Comparison of ENCODE assay signal across 8 cellular contexts in the genomic region with DNA sequence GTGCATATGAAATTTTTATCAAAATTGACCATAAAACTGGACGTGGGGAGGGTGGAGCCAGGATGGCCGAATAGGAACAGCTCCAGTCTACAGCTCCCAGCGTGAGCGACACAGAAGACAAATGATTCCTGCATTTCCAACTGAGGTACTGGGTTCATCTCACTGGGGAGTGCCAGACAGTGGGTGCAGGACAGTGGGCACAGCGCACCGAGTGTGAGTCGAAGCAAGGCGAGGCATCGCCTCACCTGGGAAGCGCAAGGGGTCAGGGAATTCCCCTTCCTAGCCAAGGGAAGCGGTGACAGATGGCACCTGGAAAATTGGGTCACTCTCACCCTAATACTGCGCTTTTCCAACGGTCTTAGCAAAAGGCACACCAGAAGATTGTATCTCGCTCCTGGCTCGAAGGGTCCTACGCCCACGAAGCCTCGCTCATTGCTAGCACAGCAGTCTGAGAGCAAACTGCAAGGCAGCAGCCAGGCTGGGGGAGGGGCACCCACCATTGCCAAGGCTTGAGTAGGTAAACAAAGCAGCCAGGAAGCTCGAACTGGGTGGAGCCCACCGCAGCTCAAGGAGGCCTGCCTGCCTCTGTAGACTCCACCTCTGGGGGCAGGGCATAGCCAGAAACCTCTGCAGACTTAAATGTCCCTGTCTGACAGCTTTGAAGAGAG. TPM values are rescaled to one million over a fixed set of nuclear protein-coding genes. Genes with fewer than 3 reads are reported as not detected.
DNase-seq lines count a peak whose midpoint lies in the region; ATAC-seq and TF ChIP-seq lines count a peak whose summit lies in the region.
"Not testable (repeated sequence)": the region's sequence is repeated elsewhere in the genome, so short reads cannot be mapped to it uniquely, and the experiment has no call there.

No MANE protein-coding gene starts in this region.

- CTCF ChIA-PET in T-cell (lab: Charles Lee) = interaction anchor here (1.0 to 1.6 kb wide), 4 partner anchors 21 to 124 kb away, joined by 3 to 10 read pairs (median 3); a partner anchor contains a TSS

- peak overlapping the region; percentile 76 to 80 (median 79) for H3K4me3 Mint-ChIP-seq in T-cell
- peak overlapping the region in 3 of 5 experiments; percentile 18 to 69 (median 21) for H3K4me3 Mint-ChIP-seq in brain
- peak overlapping the region; percentile 49 for H3K4me3 Mint-ChIP-seq in stimulated activated naive CD8-positive, alpha-beta T cell treated with anti-CD3 and anti-CD28 coated beads, Interleukin-15, Interleukin-2, amounts not matched to agents 100 ng/mL and 50 ng/mL, for 24 hours

- H3K9ac ChIP-seq in ES-I3 (ENCODE audit: low read depth, low read length) = peak overlapping the region; percentile 53

- not testable (repeated sequence) for H3K27me3 Mint-ChIP-seq in T-cell; brain; stimulated activated naive CD8-positive, alpha-beta T cell treated with anti-CD3 and anti-CD28 coated beads, Interleukin-15, Interleukin-2, amounts not matched to agents 100 ng/mL and 50 ng/mL, for 24 hours

- not testable (repeated sequence) for TF ChIP-seq CTCF in brain (conservative IDR thresholded peaks at IDR 0.05); heart right ventricle (IDR thresholded peaks at IDR 0.05)

- DNase-seq in T-cell (peak; percentile 73 to 92 (median 86)), activated T-cell treated with anti-CD3 and anti-CD28 coated beads for 1 hour (ENCODE audit: low read depth) (peak; percentile 66), heart right ventricle (peak; percentile 69)
- peak; percentile 55 for DNase-seq in stimulated activated CD4-positive, alpha-beta T cell treated with anti-CD3 and anti-CD28 coated beads, Interleukin-15, amount 100 ng/mL, for 24 hours

- POLR2A ChIA-PET in T-cell (lab: Charles Lee) = interaction anchor here (0.6 to 2.3 kb wide), 3 partner anchors 22 to 124 kb away, joined by 3 to 8 read pairs (median 4); a partner anchor contains a TSS

- H3K27ac Mint-ChIP-seq in T-cell = peak overlapping the region; percentile 94 to 98
- peak overlapping the region in 4 of 5 experiments; percentile 11 to 43 (median 30) for H3K27ac Mint-ChIP-seq in brain
- peak overlapping the region; percentile 66 for H3K27ac Mint-ChIP-seq in stimulated activated naive CD8-positive, alpha-beta T cell treated with anti-CD3 and anti-CD28 coated beads, Interleukin-15, Interleukin-2, amounts not matched to agents 100 ng/mL and 50 ng/mL, for 24 hours

- not testable (repeated sequence) for H3K4me1 ChIP-seq in ES-I3 (ENCODE audit: insufficient read depth, low read length); heart right ventricle
- peaks cover 11% of the 10 kb centered on the region for H3K4me1 ChIP-seq in mononuclear cell (ENCODE audit: insufficient read depth, low read length)

- H3K9me3 Mint-ChIP-seq in T-cell; stimulated activated naive CD8-positive, alpha-beta T cell treated with anti-CD3 and anti-CD28 coated beads, Interleukin-15, Interleukin-2, amounts not matched to agents 100 ng/mL and 50 ng/mL, for 24 hours: not testable (repeated sequence)
- peaks cover 0 to 12% (median 6%) of the 10 kb centered on the region in 5 experiments for H3K9me3 Mint-ChIP-seq in brain

- intact Hi-C loops in heart right ventricle (cut with DNase I) = not testable (repeated sequence)

- not testable (repeated sequence) for H3K36me3 ChIP-seq in ES-I3 (ENCODE audit: insufficient read depth, low read length); heart right ventricle

- H3K4me3 ChIP-seq in heart right ventricle (peak overlapping the region; percentile 10 to 62 (median 44)), mononuclear cell (ENCODE audit: low read length) (peak overlapping the region; percentile 3)

- peak overlapping the region in 6 of 10 donors; percentile 5 to 67 (median 51) for H3K27ac ChIP-seq in heart right ventricle

- peaks cover 40 to 47% (median 46%) of the 10 kb centered on the region in 3 donors for H3K4me1 Mint-ChIP-seq in T-cell
- not testable (repeated sequence) for H3K4me1 Mint-ChIP-seq in brain
- peaks cover 33% of the 10 kb centered on the region for H3K4me1 Mint-ChIP-seq in stimulated activated naive CD8-positive, alpha-beta T cell treated with anti-CD3 and anti-CD28 coated beads, Interleukin-15, Interleukin-2, amounts not matched to agents 100 ng/mL and 50 ng/mL, for 24 hours (ENCODE audit: low read depth)

- WGBS in heart right ventricle, 2 donors = 52 to 61% methylated on average over 20 of the region's 20 CpGs

- H3K36me3 Mint-ChIP-seq in T-cell = peaks cover 37% of the 10 kb centered on the region
- H3K36me3 Mint-ChIP-seq in brain = peaks cover 20% of the 10 kb centered on the region
- H3K36me3 Mint-ChIP-seq in stimulated activated naive CD8-positive, alpha-beta T cell treated with anti-CD3 and anti-CD28 coated beads, Interleukin-15, Interleukin-2, amounts not matched to agents 100 ng/mL and 50 ng/mL, for 24 hours (ENCODE audit: low read depth) = peaks cover 33% of the 10 kb centered on the region

- H3K9me3 ChIP-seq in ES-I3 (ENCODE audit: control insufficient read depth, insufficient read depth, low read length); heart right ventricle; mononuclear cell (ENCODE audit: low read depth, low read length): not testable (repeated sequence)

- ATAC-seq in T-cell (replicated peaks in 1 of 4) = peak; percentile 76 to 94 (median 90)
- ATAC-seq in heart right ventricle = not testable (repeated sequence)

- H3K27me3 ChIP-seq in heart right ventricle; mononuclear cell (ENCODE audit: insufficient read depth, low read length): not testable (repeated sequence)

RNA-seq across cellular contexts. Expression of a gene that starts 23.0 kb away (rescaled TPM):
- total RNA-seq in T-cell (10 to 100 TPM; 14.7 to 31.8 (median 25.0) TPM), heart right ventricle (10 to 100 TPM; 13.8 to 33.9 (median 23.3) TPM), mononuclear cell (13.7 TPM)
- polyA plus RNA-seq in brain (ENCODE audit: insufficient read depth, low read depth, low replicate concordance) (7.0 TPM), heart right ventricle (1 to 10 TPM; 2.8 to 8.7 TPM)

RNA-seq across cellular contexts. Expression of a gene that starts 23.2 kb away (rescaled TPM):
- total RNA-seq in T-cell (10 to 100 TPM; 13.3 to 28.5 (median 26.0) TPM), heart right ventricle (10 to 100 TPM in 8 of 10 donors, 1 to 10 TPM in 2; 7.9 to 16.2 (median 11.7) TPM), mononuclear cell (7.9 TPM)
- polyA plus RNA-seq in brain (ENCODE audit: insufficient read depth, low read depth, low replicate concordance) (4.9 TPM), heart right ventricle (1 to 10 TPM; 3.7 to 4.2 TPM)

RNA-seq across cellular contexts. Expression of a gene that starts 37.3 kb away (rescaled TPM):
- total RNA-seq in T-cell (1 to 10 TPM; 1.5 to 4.1 (median 2.6) TPM), heart right ventricle (1 to 10 TPM in 1 of 10 donors, not detected in 9; 1.2 TPM), mononuclear cell (6.7 TPM)
- polyA plus RNA-seq in brain (ENCODE audit: insufficient read depth, low read depth, low replicate concordance) (not detected), heart right ventricle (under 1 TPM in 1 of 2 donors, not detected in 1; 0.12 TPM)

Comparison
In these comparisons a context has a peak if more than half of its experiments do, and no peak if none do; other contexts are left out.
1. H3K27ac Mint-ChIP-seq: peak in every context shown above with its lines; median percentile 96 in T-cell; 66 in stimulated activated naive CD8-positive, alpha-beta T cell treated with anti-CD3 and anti-CD28 coated beads, Interleukin-15, Interleukin-2, amounts not matched to agents 100 ng/mL and 50 ng/mL, for 24 hours; 30 in brain.
2. H3K4me3 Mint-ChIP-seq: peak in every context shown above with its lines; median percentile 79 in T-cell; 49 in stimulated activated naive CD8-positive, alpha-beta T cell treated with anti-CD3 and anti-CD28 coated beads, Interleukin-15, Interleukin-2, amounts not matched to agents 100 ng/mL and 50 ng/mL, for 24 hours; 21 in brain.